8 cellular contexts compared by ENCODE assay signal in genomic region chr4:53377319-53378170, GRCh38. TPM values are rescaled to one million over a fixed set of nuclear protein-coding genes. Genes with fewer than 3 reads are reported as not detected.
DNase-seq lines count a peak whose midpoint lies in the region; ATAC-seq and TF ChIP-seq lines count a peak whose summit lies in the region.

Gene FIP1L1, plus strand, starts transcription at chr4:53377641. Its CDS starts 198 bp downstream, at chr4:53377839.

- H3K4me3 Mint-ChIP-seq in activated CD4-positive, alpha-beta T cell treated with anti-CD3 and anti-CD28 coated beads for 36 hours: peak within 1 kb of the TSS; percentile 99

- CTCF ChIA-PET in activated CD4-positive, alpha-beta T cell treated with anti-CD3 and anti-CD28 coated beads for 36 hours (lab: Charles Lee): interaction anchor here (0.6 to 1.3 kb wide), 5 partner anchors 10 to 857 kb away, joined by 3 to 4 read pairs (median 3); no protein-coding TSS in a partner anchor

- no peaks in the 10 kb centered on the region for H3K27me3 Mint-ChIP-seq in activated CD4-positive, alpha-beta T cell treated with anti-CD3 and anti-CD28 coated beads for 36 hours

- no peaks in the 10 kb centered on the region for H3K36me3 ChIP-seq in kidney epithelial cell (ENCODE audit: control insufficient read depth, insufficient read depth, low read length)

- POLR2A ChIA-PET in activated CD4-positive, alpha-beta T cell treated with anti-CD3 and anti-CD28 coated beads for 36 hours (lab: Charles Lee): interaction anchor here (1.0 kb wide), 1 partner anchor 12 kb away, joined by 3 read pairs; the partner anchor contains the start of gene SCFD2

- peak within 1 kb of the TSS; percentile 92 for H3K4me3 ChIP-seq in choroid plexus epithelial cell (ENCODE audit: low read depth, low read length)
- peak within 1 kb of the TSS; percentile 96 for H3K4me3 ChIP-seq in kidney epithelial cell (ENCODE audit: low read depth, low read length)

- H3K27ac Mint-ChIP-seq in activated CD4-positive, alpha-beta T cell treated with anti-CD3 and anti-CD28 coated beads for 36 hours: peak within 1 kb of the TSS; percentile 97

- ATAC-seq in GM19043 (IDR thresholded peaks at IDR 0.05; ENCODE audit: low read depth, unreplicated experiment) (peak; percentile 83), HG03378 (IDR thresholded peaks at IDR 0.05; ENCODE audit: unreplicated experiment) (peak; percentile 80)
- ATAC-seq in activated CD4-positive, alpha-beta T cell treated with anti-CD3 and anti-CD28 coated beads for 36 hours: peak; percentile 97

- H3K36me3 Mint-ChIP-seq in activated CD4-positive, alpha-beta T cell treated with anti-CD3 and anti-CD28 coated beads for 36 hours (ENCODE audit: low read depth): peaks cover 15% of the 10 kb centered on the region

- intact Hi-C loops in activated CD4-positive, alpha-beta T cell treated with anti-CD3 and anti-CD28 coated beads for 36 hours (cut with DNase I, micrococcal nuclease): loop anchor here (1.0 to 5.0 kb wide), 5 partner anchors 11 to 1535 kb away; partner anchors contain the start of genes CHIC2 (in 2 of the 2), SCFD2 (in 2 of the 2) and DCUN1D4 (in 1 of the 2)

- DNase-seq in AG20443 (ENCODE audit: low spot score) (peak; percentile 99), NCI-H460 (ENCODE audit: extremely low read depth, low read depth) (peak; percentile 83), choroid plexus epithelial cell (ENCODE audit: low read depth) (peak; percentile 94), kidney epithelial cell (ENCODE audit: low read depth) (peak; percentile 68)
- peak; percentile 98 for DNase-seq in activated CD4-positive, alpha-beta T cell treated with anti-CD3 and anti-CD28 coated beads for 36 hours
- peak; percentile 89 to 90 for DNase-seq in stimulated activated CD4-positive, alpha-beta T cell treated with anti-CD3 and anti-CD28 coated beads, Interleukin-15, amount 100 ng/mL, for 48 hours (ENCODE audit: low read depth in 2 of 2)

- H3K27me3 ChIP-seq in kidney epithelial cell (ENCODE audit: control insufficient read depth, insufficient read depth, low read length): no peaks in the 10 kb centered on the region

- no peaks in the 10 kb centered on the region for H3K9me3 Mint-ChIP-seq in activated CD4-positive, alpha-beta T cell treated with anti-CD3 and anti-CD28 coated beads for 36 hours (ENCODE audit: low read depth)

- peaks cover 29% of the 10 kb centered on the region for H3K4me1 Mint-ChIP-seq in activated CD4-positive, alpha-beta T cell treated with anti-CD3 and anti-CD28 coated beads for 36 hours

- TF ChIP-seq CTCF in choroid plexus epithelial cell (conservative IDR thresholded peaks at IDR 0.05; ENCODE audit: low read depth, low read length): no peak
- TF ChIP-seq CTCF in kidney epithelial cell (IDR thresholded peaks at IDR 0.05; ENCODE audit: insufficient read depth, low read length, poor library complexity, severe bottlenecking): no peak

RNA-seq across cellular contexts. Expression of gene FIP1L1, which starts in this region (rescaled TPM):
- total RNA-seq in NCI-H460 (2014; rRNA removed; shearing (Covaris generic)): 57.1 and 59.0 TPM in 2 replicates
- polyA plus RNA-seq in NCI-H460 (2014; cell fraction: nucleus; rRNA removed): 48.0 and 67.6 TPM in 2 replicates
- total RNA-seq in activated CD4-positive, alpha-beta T cell treated with anti-CD3 and anti-CD28 coated beads for 36 hours: 10 to 100 TPM; 72.3 to 96.3 TPM
- total RNA-seq in kidney epithelial cell: 39.8 and 56.6 TPM in 2 replicates

Comparison
In these comparisons a context has a peak if more than half of its experiments do, and no peak if none do; other contexts are left out.
1. Peak in every context shown above with its lines: DNase-seq, ATAC-seq and H3K4me3 ChIP-seq.